ENCODE assay signal across 1 cellular context in genomic region chr15:73950479-73951043, GRCh38.
A peak's percentile ranks its signal among the peaks of the same experiment; 100 is the strongest.
TF ChIP-seq lines count a peak whose summit lies in the region.

No MANE protein-coding gene starts in this region.

TF ChIP-seq in GM12878, 131 proteins besides CTCF, POLR2A, EP300 and RAD21:
- peak; percentile 91 for TF ChIP-seq ZNF24 (IDR thresholded peaks at IDR 0.05)
- no peak for TF ChIP-seq RELA (IDR thresholded peaks at IDR 0.05; ENCODE audit: borderline replicate concordance, partially characterized antibody)
